In genomic region chr4:111675746-111676145, GRCh38 we compare ENCODE assay signal across 17 cellular contexts.
DNase-seq lines count a peak whose midpoint lies in the region; ATAC-seq and TF ChIP-seq lines count a peak whose summit lies in the region.
"Had no signal": no experiment of that assay in that cellular context is flagged by ENCODE, and none has a peak within 500 bp of the region (broad histone marks: within the 10 kb centered on the region; RNA-seq: fewer than 3 reads in every experiment).

No MANE protein-coding gene starts in this region.

- 0 out of 2 replicates have a peak overlapping the region, but pooled peaks have one; percentile 66 for H2AFZ ChIP-seq in GM23338

- TF ChIP-seq CTCF in GM23338 (conservative IDR thresholded peaks at IDR 0.05; ENCODE audit: low read depth in 2 of 2) (peak; percentile 24 to 32; a peak in 1 of 4 replicates), endodermal cell (conservative IDR thresholded peaks at IDR 0.05) (peak; percentile 18)

- H3K9ac ChIP-seq in SK-N-MC (ENCODE audit: insufficient read length) = no peak overlapping the region
- no peak overlapping the region for H3K9ac ChIP-seq in endodermal cell (ENCODE audit: extremely low read depth, low read length, poor library complexity, severe bottlenecking)

- H3K4me3 ChIP-seq in GM23338 (no peak overlapping the region), SK-N-MC (no peak overlapping the region), endodermal cell (ENCODE audit: low read length) (no peak overlapping the region)
- H3K4me3 ChIP-seq: A549 had no signal

- H3K27me3 Mint-ChIP-seq in GM23338 (ENCODE audit: insufficient read depth, low read depth, poor library complexity) (no peaks in the 10 kb centered on the region), endodermal cell (ENCODE audit: insufficient read depth) (no peaks in the 10 kb centered on the region)
- no peaks in the 10 kb centered on the region for H3K27me3 Mint-ChIP-seq in activated T-helper 2 cell treated with anti-CD3 and anti-CD28 coated beads, Interferon-gamma antibody, Interleukin-2, Interleukin-4, amounts not matched to agents 10 μg/mL and 5 μg/mL and 100 μg/mL, durations not matched to agents 14 hours and 24 hours and 36 hours (ENCODE audit: low read depth)
- H3K27me3 Mint-ChIP-seq: CD4-positive, alpha-beta memory T cell had no signal

- H3F3A ChIP-seq in GM23338 (replicated peaks; ENCODE audit: low read depth) = no peaks in the 10 kb centered on the region

- peaks cover 17% of the 10 kb centered on the region for H3K4me1 Mint-ChIP-seq in GM23338
- H3K4me1 Mint-ChIP-seq in endodermal cell = peaks cover 17% of the 10 kb centered on the region
- no peaks in the 10 kb centered on the region for H3K4me1 Mint-ChIP-seq in activated T-helper 2 cell treated with anti-CD3 and anti-CD28 coated beads, Interferon-gamma antibody, Interleukin-2, Interleukin-4, amounts not matched to agents 10 μg/mL and 5 μg/mL and 100 μg/mL, durations not matched to agents 14 hours and 24 hours and 36 hours (ENCODE audit: low read depth)
- H3K4me1 Mint-ChIP-seq: CD4-positive, alpha-beta memory T cell had no signal

- 94% methylated on average over 5 of the region's 5 CpGs; no CpG with 5 or more reads in 1 of the 2 experiments for WGBS in endodermal cell (ENCODE audit: insufficient coverage in 1 of 2, insufficient read length in 1 of 2), 2 experiments

- H3K4me3 Mint-ChIP-seq in GM23338 (no peak overlapping the region), endodermal cell (no peak overlapping the region)
- H3K4me3 Mint-ChIP-seq in activated T-helper 2 cell treated with anti-CD3 and anti-CD28 coated beads, Interferon-gamma antibody, Interleukin-2, Interleukin-4, amounts not matched to agents 10 μg/mL and 5 μg/mL and 100 μg/mL, durations not matched to agents 14 hours and 24 hours and 36 hours (ENCODE audit: low read depth) = no peak overlapping the region
- H3K4me3 Mint-ChIP-seq: CD4-positive, alpha-beta memory T cell had no signal

- H3K79me2 ChIP-seq in GM23338 (replicated peaks; ENCODE audit: insufficient read depth) = no peaks in the 10 kb centered on the region

- ATAC-seq in GM23338 = peak; percentile 81
- ATAC-seq in GM19467 (IDR thresholded peaks at IDR 0.05; ENCODE audit: unreplicated experiment) = no peak
- no peak for ATAC-seq in left lobe of liver
- ATAC-seq: A549, HCT116 had no signal

- H3K36me3 ChIP-seq in GM23338 (ENCODE audit: insufficient read depth) (no peaks in the 10 kb centered on the region), SK-N-MC (ENCODE audit: insufficient read depth, low read length) (no peaks in the 10 kb centered on the region), endodermal cell (ENCODE audit: control insufficient read depth, insufficient read depth, low read length) (no peaks in the 10 kb centered on the region)

- no peaks in the 10 kb centered on the region for H3K9me2 ChIP-seq in GM23338 (ENCODE audit: insufficient read depth)

- no peak for DNase-seq in GM23338 (ENCODE audit: low spot score)
- no peak for DNase-seq in SK-N-MC (ENCODE audit: low read depth, low spot score)
- no peak for DNase-seq in endodermal cell
- no peak for DNase-seq in activated T-helper 2 cell treated with anti-CD3 and anti-CD28 coated beads, Interferon-gamma antibody, Interleukin-2, Interleukin-4, amounts not matched to agents 10 μg/mL and 5 μg/mL and 100 μg/mL, durations not matched to agents 14 hours and 24 hours and 36 hours (ENCODE audit: low spot score)
- DNase-seq in NCI-H187 (lab: John Stamatoyannopoulos, UW) = no peak
- no peak for DNase-seq in left lobe of liver (ENCODE audit: low spot score)
- DNase-seq: 8988T; C1 segment of cervical spinal cord; Caco-2; CD4-positive, alpha-beta memory T cell; DMS153; DND-41; GOT3; H7 had no signal

- intact Hi-C loops in activated T-helper 2 cell treated with anti-CD3 and anti-CD28 coated beads, Interferon-gamma antibody, Interleukin-2, Interleukin-4, amounts not matched to agents 10 μg/mL and 5 μg/mL and 100 μg/mL, durations not matched to agents 14 hours and 24 hours and 36 hours (cut with micrococcal nuclease) = no loop called here

- H3K36me3 Mint-ChIP-seq in GM23338 (ENCODE audit: low read depth) = no peaks in the 10 kb centered on the region
- peaks cover 3% of the 10 kb centered on the region for H3K36me3 Mint-ChIP-seq in endodermal cell (ENCODE audit: low read depth)
- H3K36me3 Mint-ChIP-seq in activated T-helper 2 cell treated with anti-CD3 and anti-CD28 coated beads, Interferon-gamma antibody, Interleukin-2, Interleukin-4, amounts not matched to agents 10 μg/mL and 5 μg/mL and 100 μg/mL, durations not matched to agents 14 hours and 24 hours and 36 hours (ENCODE audit: low read depth) = no peaks in the 10 kb centered on the region
- H3K36me3 Mint-ChIP-seq: CD4-positive, alpha-beta memory T cell had no signal

- H3K27ac ChIP-seq in GM23338 (ENCODE audit: low read depth) (no peak overlapping the region), SK-N-MC (peak overlapping the region; percentile 98), endodermal cell (ENCODE audit: low read depth, low read length) (no peak overlapping the region)
- H3K27ac ChIP-seq: A549 had no signal

- no peak overlapping the region for H3K27ac Mint-ChIP-seq in GM23338
- H3K27ac Mint-ChIP-seq in endodermal cell = no peak overlapping the region
- no peak overlapping the region for H3K27ac Mint-ChIP-seq in activated T-helper 2 cell treated with anti-CD3 and anti-CD28 coated beads, Interferon-gamma antibody, Interleukin-2, Interleukin-4, amounts not matched to agents 10 μg/mL and 5 μg/mL and 100 μg/mL, durations not matched to agents 14 hours and 24 hours and 36 hours
- H3K27ac Mint-ChIP-seq: CD4-positive, alpha-beta memory T cell had no signal

- H3K9me3 Mint-ChIP-seq in GM23338 = no peaks in the 10 kb centered on the region
- H3K9me3 Mint-ChIP-seq in endodermal cell = peaks cover 3% of the 10 kb centered on the region
- no peaks in the 10 kb centered on the region for H3K9me3 Mint-ChIP-seq in activated T-helper 2 cell treated with anti-CD3 and anti-CD28 coated beads, Interferon-gamma antibody, Interleukin-2, Interleukin-4, amounts not matched to agents 10 μg/mL and 5 μg/mL and 100 μg/mL, durations not matched to agents 14 hours and 24 hours and 36 hours

- H3K4me2 ChIP-seq in GM23338 = no peak overlapping the region
- H3K4me2 ChIP-seq: A549 had no signal

- H3K4me1 ChIP-seq in GM23338 (ENCODE audit: insufficient read depth) (peaks cover 6% of the 10 kb centered on the region; the same call in 1 of the 2 replicates), endodermal cell (ENCODE audit: control insufficient read depth, insufficient read depth, low read length) (peaks cover 6% of the 10 kb centered on the region)
- H3K4me1 ChIP-seq: A549, Caco-2 had no signal

- H3K9me3 ChIP-seq in SK-N-MC (ENCODE audit: low read depth, low read length) (no peaks in the 10 kb centered on the region), endodermal cell (ENCODE audit: control insufficient read depth, low read length) (no peaks in the 10 kb centered on the region)
- H3K9me3 ChIP-seq: A549, Caco-2 had no signal

- H3K27me3 ChIP-seq in GM23338 (ENCODE audit: insufficient read depth) (no peaks in the 10 kb centered on the region), endodermal cell (ENCODE audit: control insufficient read depth, insufficient read depth, low read length, poor library complexity, severe bottlenecking) (no peaks in the 10 kb centered on the region)

- no peaks in the 10 kb centered on the region for H4K20me1 ChIP-seq in GM23338 (replicated peaks; ENCODE audit: insufficient read depth)

TF ChIP-seq in GM23338, 12 proteins besides CTCF, POLR2A, EP300 and RAD21 (continues in another document):
- TF ChIP-seq REST (IDR thresholded peaks at IDR 0.05; ENCODE audit: unreplicated experiment) (no peak), EZH2 (IDR thresholded peaks at IDR 0.05; ENCODE audit: low read depth, unreplicated experiment) (no peak), NANOG (IDR thresholded peaks at IDR 0.05; ENCODE audit: borderline replicate concordance) (no peak), ZNF331 (CRISPR knock-in tag; IDR thresholded peaks at IDR 0.05; ENCODE audit: low read depth) (no peak), POLR2AphosphoS5 (IDR thresholded peaks at IDR 0.05; ENCODE audit: low read depth) (no peak), ZNF114 (CRISPR knock-in tag; IDR thresholded peaks at IDR 0.05) (no peak), CREB1 (CRISPR knock-in tag; IDR thresholded peaks at IDR 0.05; ENCODE audit: low read depth) (no peak), STAT1 (IDR thresholded peaks at IDR 0.05; ENCODE audit: unreplicated experiment) (no peak), JUNB (IDR thresholded peaks at IDR 0.05; ENCODE audit: unreplicated experiment) (no peak)
